Comparison of ENCODE assay signal across 19 cellular contexts in genomic region chr3:198028718-198029117, GRCh38.
DNase-seq lines count a peak whose midpoint lies in the region; ATAC-seq, FAIRE-seq and TF ChIP-seq lines count a peak whose summit lies in the region.
"Had no signal": no experiment of that assay in that cellular context is flagged by ENCODE, and none has a peak within 500 bp of the region (broad histone marks: within the 10 kb centered on the region; RNA-seq: fewer than 3 reads in every experiment).

No MANE protein-coding gene starts in this region.

- peaks cover 18% of the 10 kb centered on the region for H3K36me3 ChIP-seq in K562 (ENCODE audit: control insufficient read depth, insufficient read depth, low read length)
- H3K36me3 ChIP-seq: Peyer's patch had no signal

- H3K4me2 ChIP-seq in K562 (ENCODE audit: insufficient read depth, low read length): peak overlapping the region; percentile 12; the same call in 1 of the 2 replicates
- H3K4me2 ChIP-seq: GM23338 had no signal

- peak overlapping the region in 1 of 2 experiments; percentile 17; a peak in 2 of 4 replicates for H3K9ac ChIP-seq in K562 (ENCODE audit: insufficient read depth in 1 of 2, low read depth in 2 of 2, low read length in 2 of 2)

- BruUV-seq in K562 (replicated peaks; lab: Mats Ljungman, UMichigan): no TSS peak

- H4K20me1 ChIP-seq in K562 (replicated peaks; ENCODE audit: control insufficient read depth, insufficient read depth, low read length): no peaks in the 10 kb centered on the region

- H3K4me1 ChIP-seq in K562 (replicated peaks in 1 of 2; ENCODE audit: control insufficient read depth in 2 of 2, insufficient read depth in 2 of 2, low read length in 2 of 2): peaks cover 22 to 58% of the 10 kb centered on the region in 2 experiments
- H3K4me1 ChIP-seq: Peyer's patch had no signal

- no peaks in the 10 kb centered on the region for H3K79me2 ChIP-seq in K562 (ENCODE audit: control insufficient read depth, insufficient read depth, low read length)

- POLR2A ChIA-PET in K562 (lab: Yijun Ruan, JAX): no interaction called here

- 42% methylated on average over 6 of the region's 6 CpGs for whole genome bisulfite sequencing in K562 (ENCODE audit: insufficient coverage, low coverage, missing lambda C conversion rate)

- peak overlapping the region; percentile 78 for H2AFZ ChIP-seq in K562 (ENCODE audit: low read depth, low read length)
- H2AFZ ChIP-seq: GM23338 had no signal

- FAIRE-seq in K562 (lab: Jason Lieb, UNC): no peak

- H3K9me1 ChIP-seq in K562 (ENCODE audit: control insufficient read depth, insufficient read depth, low read length): no peaks in the 10 kb centered on the region

- no peak for TF ChIP-seq EP300 in K562 (IDR thresholded peaks at IDR 0.05; ENCODE audit: low read length)

- DNase-seq in AG09309 (ENCODE audit: low read depth): peak; percentile 14
- DNase-seq in HPDE6-E6E7 (ENCODE audit: extremely low spot score): peak; percentile 7
- peak in 2 of 4 experiments; percentile 11 to 25 for DNase-seq in K562 (ENCODE audit: extremely low read depth in 1 of 4, low spot score in 3 of 4)
- peak; percentile 65 to 83 for DNase-seq in foreskin fibroblast
- no peak for DNase-seq in activated gamma-delta T cell (lab: John Stamatoyannopoulos, UW)
- no peak for DNase-seq in Ammon's horn (ENCODE audit: low spot score)
- DNase-seq: activated CD4-positive, alpha-beta memory T cell treated with anti-CD3 and anti-CD28 coated beads for 36 hours; activated T-cell treated with anti-CD3 and anti-CD28 coated beads, Interleukin-2, amount 50 U/mL, for 4 hours; Calu3; cerebellar nuclear complex; heart right ventricle; NCI-H187; NCI-H524 treated with DMSO at 0.1 percent for 48 hours; Peyer's patch; right cardiac atrium; stimulated activated CD4-positive, alpha-beta T cell treated with anti-CD3 and anti-CD28 coated beads, Interleukin-2, amount 100 ng/mL, for 48 hours had no signal

- no peaks in the 10 kb centered on the region for H3K9me3 ChIP-seq in K562 (replicated peaks; ENCODE audit: control insufficient read depth, insufficient read depth, low read depth, low read length)
- H3K9me3 ChIP-seq: heart right ventricle, Peyer's patch had no signal

- in situ Hi-C loops in K562 (cut with MboI): no loop called here

- H3K27me3 ChIP-seq in K562 (ENCODE audit: control insufficient read depth in 2 of 2, insufficient read depth in 2 of 2, low read length in 2 of 2): no peaks in the 10 kb centered on the region
- H3K27me3 ChIP-seq: heart right ventricle, Peyer's patch had no signal

- CTCF ChIA-PET in K562 (lab: Yijun Ruan, JAX; ENCODE audit: low intra/inter-chr PET ratio): no interaction called here

- TF ChIP-seq RAD21 in K562 (CRISPR knock-in tag; conservative IDR thresholded peaks at IDR 0.05 in 1 of 2, IDR thresholded peaks at IDR 0.05 in 1 of 2): no peak

- peak overlapping the region; percentile 72 for H3K27ac ChIP-seq in K562 (ENCODE audit: extremely low read depth, low read depth, low read length)
- H3K27ac ChIP-seq: heart right ventricle, Peyer's patch had no signal

- intact Hi-C loops in K562 (cut with micrococcal nuclease): loop anchor here (5.0 kb wide), 1 partner anchor 66 kb away; the partner anchor contains the start of gene LMLN

- TF ChIP-seq CTCF in AG09309 (IDR thresholded peaks at IDR 0.05; ENCODE audit: control insufficient read depth, insufficient read depth, low read depth, low read length, missing control alignments) (no peak), K562 (IDR thresholded peaks at IDR 0.05 in 2 of 3, conservative IDR thresholded peaks at IDR 0.05 in 1 of 3; ENCODE audit: insufficient read depth in 2 of 3, low read depth in 1 of 3, low read length in 3 of 3) (no peak), foreskin fibroblast (IDR thresholded peaks at IDR 0.05; ENCODE audit: low read depth, low read length) (no peak)

- ATAC-seq in K562 (peak; percentile 10; the same call in 2 of the 3 replicates), HG03520 (IDR thresholded peaks at IDR 0.05; ENCODE audit: unreplicated experiment) (no peak), HG02852 (IDR thresholded peaks at IDR 0.05; ENCODE audit: unreplicated experiment) (no peak)
- ATAC-seq: activated T-cell treated with anti-CD3 and anti-CD28 coated beads, Interleukin-2, amount 50 U/mL, for 4 hours; GM23338; heart right ventricle; right cardiac atrium had no signal

- H3K4me3 ChIP-seq in AG09309 (ENCODE audit: control insufficient read depth, low read depth, low read length): no peak overlapping the region
- H3K4me3 ChIP-seq in K562: no peak overlapping the region
- H3K4me3 ChIP-seq in foreskin fibroblast (ENCODE audit: low read depth in 1 of 2, low read length in 2 of 2): peak overlapping the region in 1 of 2 donors; percentile 19
- H3K4me3 ChIP-seq: GM23338, heart right ventricle, Peyer's patch had no signal

- TF ChIP-seq POLR2A in K562 (conservative IDR thresholded peaks at IDR 0.05): no peak

TF ChIP-seq in K562, 482 proteins besides CTCF, POLR2A, EP300 and RAD21:
- TF ChIP-seq ZNF445 (CRISPR knock-in tag; IDR thresholded peaks at IDR 0.05; ENCODE audit: low read depth) (no peak), HDAC8 (tag; IDR thresholded peaks at IDR 0.05) (no peak), ELK3 (CRISPR knock-in tag; IDR thresholded peaks at IDR 0.05) (no peak), CEBPG (CRISPR knock-in tag; IDR thresholded peaks at IDR 0.05) (no peak), CEBPG (tag; conservative IDR thresholded peaks at IDR 0.05 in 1 of 2, IDR thresholded peaks at IDR 0.05 in 1 of 2) (peak in 1 of 2 experiments; percentile 48; a peak in 1 of 4 replicates), ZNF668 (CRISPR knock-in tag; IDR thresholded peaks at IDR 0.05) (no peak), CBFA2T3 (IDR thresholded peaks at IDR 0.05) (no peak), PPARD (CRISPR knock-in tag; IDR thresholded peaks at IDR 0.05) (no peak), NFRKB (IDR thresholded peaks at IDR 0.05; ENCODE audit: low read depth) (0 out of 2 replicates have a peak, but pooled peaks have one; percentile 6), HSF4 (CRISPR knock-in tag; IDR thresholded peaks at IDR 0.05; ENCODE audit: borderline replicate concordance) (no peak), PHB (CRISPR knock-in tag; IDR thresholded peaks at IDR 0.05) (no peak), ZNF41 (CRISPR knock-in tag; conservative IDR thresholded peaks at IDR 0.05) (no peak), GTF2F1 (IDR thresholded peaks at IDR 0.05; ENCODE audit: low read depth, low read length) (no peak), RBFOX2 (IDR thresholded peaks at IDR 0.05; ENCODE audit: low read depth, low read length) (no peak), KDM4B (IDR thresholded peaks at IDR 0.05; ENCODE audit: borderline replicate concordance in 2 of 2, low read depth in 1 of 2) (no peak), THRA (IDR thresholded peaks at IDR 0.05) (no peak), SMAD1 (IDR thresholded peaks at IDR 0.05; ENCODE audit: low read depth, low read length, partially characterized antibody) (no peak), MEF2D (tag; conservative IDR thresholded peaks at IDR 0.05; ENCODE audit: low read depth) (no peak), SMARCA4 (IDR thresholded peaks at IDR 0.05) (peak; percentile 26; the same call in 1 of the 2 replicates), KLF10 (CRISPR knock-in tag; IDR thresholded peaks at IDR 0.05) (no peak), ATF1 (CRISPR knock-in tag; IDR thresholded peaks at IDR 0.05) (no peak), ATF1 (tag; IDR thresholded peaks at IDR 0.05) (no peak), ZBED1 (IDR thresholded peaks at IDR 0.05) (no peak)

Comparison
In these comparisons a context has a peak if more than half of its experiments do, and no peak if none do; other contexts are left out.
1. DNase-seq: peak in AG09309 (single experiment), HPDE6-E6E7 (single experiment) and foreskin fibroblast (2 of 2); none in activated gamma-delta T cell (single experiment) and Ammon's horn (single experiment).